23 cellular contexts compared by ENCODE assay signal in genomic region chr15:36067483-36068274, GRCh38.
"Had no signal": no experiment of that assay in that cellular context is flagged by ENCODE, and none has a peak within 500 bp of the region (broad histone marks: within the 10 kb centered on the region; RNA-seq: fewer than 3 reads in every experiment).

No MANE protein-coding gene starts in this region.

- DNase-seq: activated CD4-positive, alpha-beta T cell treated with anti-CD3 and anti-CD28 coated beads, Interleukin-2, amount 10 ng/mL, durations not matched to agents 24 days and 14 days; activated CD4-positive, alpha-beta T cell treated with anti-CD3 and anti-CD28 coated beads, Interleukin-2, amount 50 U/mL, for 48 hours; activated CD4-positive, CD25-positive, alpha-beta regulatory T cell treated with anti-CD3 and anti-CD28 coated beads, Interleukin-2, amount 50 U/mL, for 72 hours; activated CD8-positive, alpha-beta memory T cell treated with anti-CD3 and anti-CD28 coated beads, Interleukin-2, amount 10 ng/mL, durations not matched to agents 7 days and 5 days; activated effector memory CD4-positive, alpha-beta T cell treated with anti-CD3 and anti-CD28 coated beads, Interleukin-2, amount 50 U/mL, for 16 hours; activated naive CD4-positive, alpha-beta T cell treated with Interleukin-2 at 50 U/mL for 16 hours; activated naive CD8-positive, alpha-beta T cell treated with anti-CD3 and anti-CD28 coated beads, Interleukin-2, amount 50 U/mL, for 24 hours; activated T-cell treated with anti-CD3 and anti-CD28 coated beads, Interleukin-2, amount 50 U/mL, for 24 hours; amniotic stem cell; NCI-H1105; NCI-H1436; NCI-H1694 treated with DMSO at 0.1 percent for 48 hours; NCI-H2029 treated with DMSO at 0.1 percent for 48 hours; NCI-H345; NCI-H510A; NK-92 treated with Interleukin-12 subunit alpha and Interleukin-12 subunit beta, amount 100 ng/mL, for 24 hours; OCI-M1; RPMI8226; SHP77 had no signal

- ATAC-seq: activated CD8-positive, alpha-beta memory T cell treated with anti-CD3 and anti-CD28 coated beads, Interleukin-2, amount 10 ng/mL, durations not matched to agents 7 days and 5 days; activated naive CD4-positive, alpha-beta T cell treated with anti-CD3 and anti-CD28 coated beads, Interleukin-2, amount 50 U/mL, for 72 hours; activated naive CD8-positive, alpha-beta T cell treated with anti-CD3 and anti-CD28 coated beads, Interleukin-2, amount 50 U/mL, for 24 hours; Panc1; SK-N-SH treated with all-trans-retinoic acid at 6 μM for 48 hours; WTC11 had no signal
